16 cellular contexts compared by ENCODE assay signal in the genomic region with DNA sequence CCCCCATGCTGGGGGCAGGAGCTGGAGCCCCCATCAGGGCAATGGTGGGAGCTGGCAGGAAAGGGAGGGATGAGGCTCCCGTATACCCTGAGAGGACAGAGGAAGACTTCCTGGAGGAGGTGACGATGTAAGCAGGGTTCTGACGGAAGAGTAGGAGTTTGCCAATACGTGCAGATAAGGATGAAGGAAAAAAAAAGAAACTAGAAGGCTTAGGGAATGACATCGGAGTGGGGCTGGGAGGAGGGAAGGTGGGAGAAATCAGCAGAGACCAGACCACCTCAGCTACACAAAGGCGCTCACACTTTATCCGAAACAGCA. TPM values are rescaled to one million over a fixed set of nuclear protein-coding genes. Genes with fewer than 3 reads are reported as not detected.
DNase-seq lines count a peak whose midpoint lies in the region; ATAC-seq and TF ChIP-seq lines count a peak whose summit lies in the region.
"Had no signal": no experiment of that assay in that cellular context is flagged by ENCODE, and none has a peak within 500 bp of the region (broad histone marks: within the 10 kb centered on the region; RNA-seq: fewer than 3 reads in every experiment).

No MANE protein-coding gene starts in this region.

- POLR2A ChIA-PET in CD4-positive, alpha-beta memory T cell (lab: Charles Lee; ENCODE audit: partially characterized antibody): interaction anchor here (0.6 to 2.7 kb wide), 5 partner anchors 9 to 31 kb away, joined by 3 to 11 read pairs (median 3); no protein-coding TSS in a partner anchor
- POLR2A ChIA-PET in HCT116 (lab: Charles Lee): no interaction called here
- POLR2A ChIA-PET in OCI-LY7 (lab: Charles Lee): no interaction called here

- ATAC-seq in HCT116: no peak
- no peak for ATAC-seq in central memory CD8-positive, alpha-beta T cell (replicated peaks; ENCODE audit: extremely low read depth, poor library complexity, severe bottlenecking)

- H3K27ac ChIP-seq in CD4-positive, alpha-beta memory T cell (ENCODE audit: low read depth, low read length): no peak overlapping the region
- H3K27ac ChIP-seq in HCT116 (ENCODE audit: low read depth, low read length): no peak overlapping the region
- H3K27ac ChIP-seq in sigmoid colon: peak overlapping the region in 3 of 4 donors; percentile 53 to 66 (median 60)
- H3K27ac ChIP-seq in OCI-LY7 (ENCODE audit: low read depth, low read length, poor library complexity, severe bottlenecking): no peak overlapping the region
- H3K27ac ChIP-seq: heart right ventricle, SK-N-MC had no signal

- TF ChIP-seq EP300 in sigmoid colon (IDR thresholded peaks at IDR 0.05): no peak

- peaks cover 9 to 47% (median 14%) of the 10 kb centered on the region in 4 donors for H3K4me1 Mint-ChIP-seq in CD4-positive, alpha-beta memory T cell
- H3K4me1 Mint-ChIP-seq in central memory CD8-positive, alpha-beta T cell: peaks cover 29% of the 10 kb centered on the region
- H3K4me1 Mint-ChIP-seq in type B pancreatic cell (ENCODE audit: unreplicated experiment): peaks cover 6% of the 10 kb centered on the region
- H3K4me1 Mint-ChIP-seq: activated naive CD4-positive, alpha-beta T cell treated with anti-CD3 and anti-CD28 coated beads, Interleukin-2, amount 10 ng/mL, durations not matched to agents 7 days and 5 days had no signal

- H3K36me3 ChIP-seq in CD4-positive, alpha-beta memory T cell (ENCODE audit: insufficient read depth, low read length): peaks cover 74% of the 10 kb centered on the region
- no peaks in the 10 kb centered on the region for H3K36me3 ChIP-seq in HCT116 (ENCODE audit: control insufficient read depth in 1 of 2, insufficient read depth in 2 of 2, low read length in 2 of 2)
- H3K36me3 ChIP-seq in sigmoid colon: peaks cover 6 to 83% (median 17%) of the 10 kb centered on the region in 4 donors
- peaks cover 89% of the 10 kb centered on the region for H3K36me3 ChIP-seq in OCI-LY7 (ENCODE audit: insufficient read depth, low read length)
- H3K36me3 ChIP-seq: HAP-1, MG63 had no signal

- TF ChIP-seq RAD21 in HCT116 (IDR thresholded peaks at IDR 0.05; ENCODE audit: low read depth): no peak

- TF ChIP-seq POLR2A in HCT116 (IDR thresholded peaks at IDR 0.05; ENCODE audit: borderline replicate concordance, extremely low read depth, insufficient read depth, insufficient read length) (no peak), sigmoid colon (IDR thresholded peaks at IDR 0.05) (no peak)

- peak overlapping the region in 5 of 7 donors; percentile 14 to 61 (median 36) for H3K27ac Mint-ChIP-seq in CD4-positive, alpha-beta memory T cell
- H3K27ac Mint-ChIP-seq in central memory CD8-positive, alpha-beta T cell (ENCODE audit: low read depth): peak overlapping the region; percentile 81
- H3K27ac Mint-ChIP-seq in type B pancreatic cell: no peak overlapping the region
- H3K27ac Mint-ChIP-seq: activated naive CD4-positive, alpha-beta T cell treated with anti-CD3 and anti-CD28 coated beads, Interleukin-2, amount 10 ng/mL, durations not matched to agents 7 days and 5 days had no signal

- H3K9ac ChIP-seq in HCT116 (ENCODE audit: low read length): no peak overlapping the region

- peak overlapping the region; percentile 62; the same call in 1 of the 2 replicates for H3K4me2 ChIP-seq in HCT116 (ENCODE audit: low read length)
- no peak overlapping the region for H3K4me2 ChIP-seq in OCI-LY7 (ENCODE audit: low read length)

- H4K20me1 ChIP-seq in HCT116 (ENCODE audit: insufficient read depth) (no peaks in the 10 kb centered on the region), OCI-LY7 (ENCODE audit: insufficient read depth, low read length) (no peaks in the 10 kb centered on the region)

- 87 to 89% methylated on average over 7 of the region's 7 CpGs for WGBS in sigmoid colon, 2 donors

- H2AFZ ChIP-seq in HCT116 (ENCODE audit: low read depth, low read length, poor library complexity, severe bottlenecking) (no peak overlapping the region), OCI-LY7 (ENCODE audit: low read length) (no peak overlapping the region)

- no peaks in the 10 kb centered on the region for H3K79me2 ChIP-seq in HCT116 (ENCODE audit: insufficient read depth, low read length)
- no peaks in the 10 kb centered on the region for H3K79me2 ChIP-seq in OCI-LY7 (ENCODE audit: insufficient read depth, low read depth, low read length)

- BruUV-seq in HCT116 (replicated peaks; lab: Mats Ljungman, UMichigan): no TSS peak
- BruUV-seq in OCI-LY7 (replicated peaks; lab: Mats Ljungman, UMichigan): no TSS peak

- H3K27me3 ChIP-seq in CD4-positive, alpha-beta memory T cell (ENCODE audit: insufficient read depth, low read length): no peaks in the 10 kb centered on the region
- H3K27me3 ChIP-seq in HCT116 (ENCODE audit: insufficient read depth, low read length) (no peaks in the 10 kb centered on the region), sigmoid colon (no peaks in the 10 kb centered on the region)
- H3K27me3 ChIP-seq: heart right ventricle, MG63 had no signal

- no peaks in the 10 kb centered on the region for H3K9me3 ChIP-seq in CD4-positive, alpha-beta memory T cell (ENCODE audit: control insufficient read depth in 1 of 2, low read length in 2 of 2)
- H3K9me3 ChIP-seq in HCT116 (ENCODE audit: control insufficient read depth in 1 of 2, insufficient read depth in 1 of 2, low read depth in 1 of 2, low read length in 2 of 2) (no peaks in the 10 kb centered on the region), sigmoid colon (no peaks in the 10 kb centered on the region), OCI-LY7 (ENCODE audit: low read length) (no peaks in the 10 kb centered on the region)
- H3K9me3 ChIP-seq: HAP-1, heart right ventricle, MG63 had no signal

- H3K27me3 Mint-ChIP-seq in CD4-positive, alpha-beta memory T cell: no peaks in the 10 kb centered on the region
- H3K27me3 Mint-ChIP-seq in central memory CD8-positive, alpha-beta T cell: no peaks in the 10 kb centered on the region
- no peaks in the 10 kb centered on the region for H3K27me3 Mint-ChIP-seq in type B pancreatic cell
- H3K27me3 Mint-ChIP-seq: activated CD4-positive, alpha-beta memory T cell treated with anti-CD3 and anti-CD28 coated beads for 36 hours; activated naive CD4-positive, alpha-beta T cell treated with anti-CD3 and anti-CD28 coated beads, Interleukin-2, amount 10 ng/mL, durations not matched to agents 7 days and 5 days had no signal

- H3K9me2 ChIP-seq in HCT116 (ENCODE audit: insufficient read depth) (no peaks in the 10 kb centered on the region), OCI-LY7 (ENCODE audit: insufficient read depth, low read length) (no peaks in the 10 kb centered on the region)

- H3K4me1 ChIP-seq in CD4-positive, alpha-beta memory T cell (ENCODE audit: insufficient read depth, low read length): peaks cover 28% of the 10 kb centered on the region
- H3K4me1 ChIP-seq in HCT116 (ENCODE audit: control insufficient read depth in 1 of 2, insufficient read depth in 2 of 2, low read length in 2 of 2) (peaks cover 7 to 8% of the 10 kb centered on the region in 2 experiments), sigmoid colon (peaks cover 0 to 37% (median 9%) of the 10 kb centered on the region in 4 donors), OCI-LY7 (ENCODE audit: insufficient read depth, low read length, poor library complexity, severe bottlenecking) (peaks cover 19% of the 10 kb centered on the region)
- H3K4me1 ChIP-seq: HAP-1 had no signal

- TF ChIP-seq CTCF in HCT116 (IDR thresholded peaks at IDR 0.05 in 2 of 3, conservative IDR thresholded peaks at IDR 0.05 in 1 of 3; ENCODE audit: borderline replicate concordance in 1 of 3, insufficient read depth in 1 of 3, low read depth in 2 of 3, low read length in 2 of 3) (no peak), sigmoid colon (IDR thresholded peaks at IDR 0.05) (no peak), type B pancreatic cell (conservative IDR thresholded peaks at IDR 0.05) (no peak), OCI-LY7 (conservative IDR thresholded peaks at IDR 0.05; ENCODE audit: low read length) (no peak)

- H3K36me3 Mint-ChIP-seq in CD4-positive, alpha-beta memory T cell: peaks cover 45 to 63% of the 10 kb centered on the region in 2 donors
- H3K36me3 Mint-ChIP-seq in central memory CD8-positive, alpha-beta T cell (ENCODE audit: insufficient read depth): peaks cover 63% of the 10 kb centered on the region
- H3K36me3 Mint-ChIP-seq in type B pancreatic cell: no peaks in the 10 kb centered on the region
- H3K36me3 Mint-ChIP-seq: activated CD4-positive, alpha-beta memory T cell treated with anti-CD3 and anti-CD28 coated beads for 36 hours had no signal

- H3K4me3 ChIP-seq in CD4-positive, alpha-beta memory T cell (ENCODE audit: low read length in 2 of 2): no peak overlapping the region
- H3K4me3 ChIP-seq in HCT116 (replicated peaks in 1 of 2; ENCODE audit: low read depth in 1 of 2, low read length in 2 of 2) (no peak overlapping the region), sigmoid colon (no peak overlapping the region), OCI-LY7 (ENCODE audit: low read depth, low read length, poor library complexity, severe bottlenecking) (no peak overlapping the region)
- H3K4me3 ChIP-seq: HAP-1, heart right ventricle, MG63 had no signal

- no peak overlapping the region for H3K4me3 Mint-ChIP-seq in CD4-positive, alpha-beta memory T cell
- no peak overlapping the region for H3K4me3 Mint-ChIP-seq in central memory CD8-positive, alpha-beta T cell
- no peak overlapping the region for H3K4me3 Mint-ChIP-seq in type B pancreatic cell
- H3K4me3 Mint-ChIP-seq: activated CD4-positive, alpha-beta memory T cell treated with anti-CD3 and anti-CD28 coated beads for 36 hours; activated naive CD4-positive, alpha-beta T cell treated with anti-CD3 and anti-CD28 coated beads, Interleukin-2, amount 10 ng/mL, durations not matched to agents 7 days and 5 days had no signal

- CTCF ChIA-PET in CD4-positive, alpha-beta memory T cell (lab: Charles Lee; ENCODE audit: partially characterized antibody): interaction anchor here (1.2 to 2.6 kb wide), 7 partner anchors 12 to 40 kb away, joined by 3 to 20 read pairs (median 9); a partner anchor contains a TSS
- CTCF ChIA-PET in HCT116 (lab: Charles Lee) (interaction anchor here (1.6 to 2.8 kb wide), 3 partner anchors 14 to 125 kb away, joined by 3 to 20 read pairs (median 10); no protein-coding TSS in a partner anchor), OCI-LY7 (lab: Charles Lee; ENCODE audit: unreplicated experiment) (no interaction called here)

- RAD21 ChIA-PET in HCT116 (lab: Charles Lee; ENCODE audit: low non-redundant PET in 1 of 2, low total read pairs in 2 of 2, uncharacterized antibody in 2 of 2, unreplicated experiment in 2 of 2): interaction anchor here (0.7 to 1.6 kb wide), 2 partner anchors 14 to 27 kb away, joined by 3 to 8 read pairs; no protein-coding TSS in a partner anchor

- H3K9me3 Mint-ChIP-seq in CD4-positive, alpha-beta memory T cell: no peaks in the 10 kb centered on the region
- H3K9me3 Mint-ChIP-seq in central memory CD8-positive, alpha-beta T cell: no peaks in the 10 kb centered on the region
- H3K9me3 Mint-ChIP-seq in type B pancreatic cell: no peaks in the 10 kb centered on the region
- H3K9me3 Mint-ChIP-seq: activated CD4-positive, alpha-beta memory T cell treated with anti-CD3 and anti-CD28 coated beads for 36 hours; activated naive CD4-positive, alpha-beta T cell treated with anti-CD3 and anti-CD28 coated beads, Interleukin-2, amount 10 ng/mL, durations not matched to agents 7 days and 5 days; nephron had no signal

- DNase-seq in CD4-positive, alpha-beta memory T cell: no peak
- DNase-seq in HCT116 (ENCODE audit: low read depth, low spot score): no peak
- DNase-seq in central memory CD8-positive, alpha-beta T cell (ENCODE audit: low spot score in 2 of 2): no peak
- DNase-seq in sigmoid colon: no peak
- DNase-seq in stimulated activated CD4-positive, alpha-beta T cell treated with anti-CD3 and anti-CD28 coated beads, Interleukin-1b, Interleukin-23, amount 100 ng/mL, for 48 hours: no peak
- no peak for DNase-seq in type B pancreatic cell (ENCODE audit: extremely low spot score, unreplicated experiment)
- no peak for DNase-seq in OCI-LY7 (ENCODE audit: low spot score)
- DNase-seq: activated T-cell treated with anti-CD3 and anti-CD28 coated beads for 4 hours, T-helper 9 cell had no signal

- intact Hi-C loops in CD4-positive, alpha-beta memory T cell (cut with micrococcal nuclease): no loop called here
- intact Hi-C loops in HCT116 (cut with micrococcal nuclease): loop anchor here (2.0 to 10.0 kb wide), 2 partner anchors 278 to 424 kb away; no protein-coding TSS in a partner anchor
- intact Hi-C loops in sigmoid colon (cut with DNase I): no loop called here
- intact Hi-C loops in OCI-LY7 (cut with micrococcal nuclease; ENCODE audit: unreplicated experiment): no loop called here

RNA-seq across cellular contexts. Expression of a gene that starts 32.3 kb away (rescaled TPM):
- total RNA-seq in CD4-positive, alpha-beta memory T cell: 10 to 100 TPM; 82.3 to 83.8 TPM
- 10 to 100 TPM in 1 of 2 donors, 1 to 10 TPM in 1; 2.2 to 11.1 TPM for polyA plus RNA-seq in CD4-positive, alpha-beta memory T cell
- total RNA-seq in HCT116 (2021; ENCODE audit: unreplicated experiment) (32.2 TPM), sigmoid colon (10 to 100 TPM; 20.4 to 51.2 (median 36.9) TPM), type B pancreatic cell (ENCODE audit: low replicate concordance) (40.9 and 44.1 TPM in 2 replicates), OCI-LY7 (2022) (55.2 and 59.3 TPM in 2 replicates)
- 19.9 and 23.9 TPM in 2 replicates for polyA plus RNA-seq in HCT116 (2012)
- polyA plus RNA-seq in sigmoid colon: 10 to 100 TPM; 21.6 to 76.6 (median 55.9) TPM
- 45.8 and 48.1 TPM in 2 replicates for total RNA-seq in OCI-LY7 (2014; rRNA removed; shearing (Covaris generic))

Comparison
In these comparisons a context has a peak if more than half of its experiments do, and no peak if none do; other contexts are left out.
1. H3K27ac ChIP-seq: peak in sigmoid colon (3 of 4); none in CD4-positive, alpha-beta memory T cell (single experiment), HCT116 (single experiment) and OCI-LY7 (single experiment).